ENCODE assay signal across 8 cellular contexts in genomic region chr22:19479358-19480172, GRCh38. TPM values are rescaled to one million over a fixed set of nuclear protein-coding genes. Genes with fewer than 3 reads are reported as not detected.
DNase-seq lines count a peak whose midpoint lies in the region; ATAC-seq and TF ChIP-seq lines count a peak whose summit lies in the region.

Gene CDC45, plus strand, starts transcription at chr22:19479920. Its CDS starts 49 bp downstream, at chr22:19479969.

- peak within 1 kb of the TSS; percentile 100 for H3K27ac Mint-ChIP-seq in activated naive CD8-positive, alpha-beta T cell

- no peak for TF ChIP-seq POLR2A in testis (IDR thresholded peaks at IDR 0.05)

- peak within 1 kb of the TSS; percentile 99 for H3K4me3 Mint-ChIP-seq in activated naive CD8-positive, alpha-beta T cell

- DNase-seq in GM10248 (ENCODE audit: extremely low spot score) (peak; percentile 98), NCI-H1105 (lab: John Stamatoyannopoulos, UW) (peak; percentile 96), SKM-1 treated with dmso at 0.1 percent for 144 hours (lab: John Stamatoyannopoulos, UW; ENCODE audit: unreplicated experiment) (peak; percentile 98), glomerular endothelial cell (ENCODE audit: extremely low read depth, low read depth, low spot score) (peak; percentile 90), occipital lobe (lab: John Stamatoyannopoulos, UW) (peak; percentile 97), testis (peak; percentile 98)

- peaks cover 35% of the 10 kb centered on the region for H3K4me1 Mint-ChIP-seq in activated naive CD8-positive, alpha-beta T cell (ENCODE audit: low read depth)

- ATAC-seq in HG02623 (IDR thresholded peaks at IDR 0.05; ENCODE audit: unreplicated experiment) = peak; percentile 85

- TF ChIP-seq CTCF in GM10248 (IDR thresholded peaks at IDR 0.05; ENCODE audit: control extremely low read depth, extremely low read depth, low read depth, missing control alignments) (no peak), testis (IDR thresholded peaks at IDR 0.05) (peak in 1 of 3 experiments; percentile 5)

- peaks cover 9% of the 10 kb centered on the region for H3K36me3 Mint-ChIP-seq in activated naive CD8-positive, alpha-beta T cell

- H3K9me3 ChIP-seq in testis = no peaks in the 10 kb centered on the region

- H3K9me3 Mint-ChIP-seq in activated naive CD8-positive, alpha-beta T cell (ENCODE audit: low read depth) = no peaks in the 10 kb centered on the region

- peak within 1 kb of the TSS; percentile 95 to 99 for H3K27ac ChIP-seq in testis

- CTCF ChIA-PET in GM10248 (lab: Yijun Ruan, JAX) = interaction anchor here (1.0 to 1.7 kb wide), 6 partner anchors 9 to 301 kb away, joined by 3 to 6 read pairs (median 4); partner anchors contain the start of gene SLC25A1

- peak within 1 kb of the TSS; percentile 77 to 86 for H3K4me3 ChIP-seq in testis

- intact Hi-C loops in testis (cut with DNase I; ENCODE audit: low total_unique reads) = no loop called here

- H3K4me1 ChIP-seq in testis = peaks cover 34% of the 10 kb centered on the region

- no peaks in the 10 kb centered on the region for H3K36me3 ChIP-seq in testis (ENCODE audit: low read depth, missing control alignments)

- POLR2A ChIA-PET in GM10248 (lab: Yijun Ruan, JAX) = interaction anchor here (0.5 to 1.0 kb wide), 2 partner anchors 32 to 304 kb away, joined by 4 to 6 read pairs; partner anchors contain the start of gene C22orf39

- 1% methylated on average over 50 of the region's 50 CpGs for WGBS in testis, 2 donors

- H3K27me3 Mint-ChIP-seq in activated naive CD8-positive, alpha-beta T cell = no peaks in the 10 kb centered on the region

- H3K27me3 ChIP-seq in testis = no peaks in the 10 kb centered on the region

RNA-seq across cellular contexts. Expression of gene CDC45, which starts in this region (rescaled TPM):
- total RNA-seq in glomerular endothelial cell = 5.4 and 11.5 TPM in 2 replicates
- 1.4 TPM for total RNA-seq in occipital lobe
- total RNA-seq in testis = 10 to 100 TPM; 38.8 to 43.7 TPM
- polyA plus RNA-seq in testis (ENCODE audit: insufficient read depth, low read depth, low replicate concordance) = 47.2 TPM

Comparison
In these comparisons a context has a peak if more than half of its experiments do, and no peak if none do; other contexts are left out.
1. Peak in every context shown above with its lines: DNase-seq, ATAC-seq, H3K4me3 ChIP-seq and H3K27ac ChIP-seq.